ENCODE assay signal across 1 cellular context in the genomic region with DNA sequence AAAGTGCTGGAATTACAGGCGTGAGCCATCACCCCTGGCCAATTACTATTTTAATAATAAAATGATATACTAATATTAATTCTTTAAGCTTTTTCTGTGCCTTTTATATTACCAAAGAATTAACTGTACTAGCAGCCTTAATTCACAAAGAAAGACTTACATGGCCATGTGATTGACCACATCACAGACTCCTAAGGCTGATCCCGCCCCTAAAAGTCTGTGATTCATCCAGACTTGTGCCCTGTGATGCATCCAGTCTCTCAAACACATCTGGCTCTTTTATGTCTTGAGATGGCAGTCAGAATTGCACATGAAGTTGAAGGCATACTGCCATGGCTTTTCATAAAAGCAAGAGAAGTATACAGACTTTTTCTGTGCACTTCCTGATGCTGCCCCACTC.
TF ChIP-seq lines count a peak whose summit lies in the region.

No MANE protein-coding gene starts in this region.

TF ChIP-seq in WTC11, 78 proteins besides CTCF, POLR2A, EP300 and RAD21:
- no peak for TF ChIP-seq ATF2 (CRISPR knock-in tag; IDR thresholded peaks at IDR 0.05; ENCODE audit: borderline replicate concordance, low read depth)
- TF ChIP-seq, protein P1, sequence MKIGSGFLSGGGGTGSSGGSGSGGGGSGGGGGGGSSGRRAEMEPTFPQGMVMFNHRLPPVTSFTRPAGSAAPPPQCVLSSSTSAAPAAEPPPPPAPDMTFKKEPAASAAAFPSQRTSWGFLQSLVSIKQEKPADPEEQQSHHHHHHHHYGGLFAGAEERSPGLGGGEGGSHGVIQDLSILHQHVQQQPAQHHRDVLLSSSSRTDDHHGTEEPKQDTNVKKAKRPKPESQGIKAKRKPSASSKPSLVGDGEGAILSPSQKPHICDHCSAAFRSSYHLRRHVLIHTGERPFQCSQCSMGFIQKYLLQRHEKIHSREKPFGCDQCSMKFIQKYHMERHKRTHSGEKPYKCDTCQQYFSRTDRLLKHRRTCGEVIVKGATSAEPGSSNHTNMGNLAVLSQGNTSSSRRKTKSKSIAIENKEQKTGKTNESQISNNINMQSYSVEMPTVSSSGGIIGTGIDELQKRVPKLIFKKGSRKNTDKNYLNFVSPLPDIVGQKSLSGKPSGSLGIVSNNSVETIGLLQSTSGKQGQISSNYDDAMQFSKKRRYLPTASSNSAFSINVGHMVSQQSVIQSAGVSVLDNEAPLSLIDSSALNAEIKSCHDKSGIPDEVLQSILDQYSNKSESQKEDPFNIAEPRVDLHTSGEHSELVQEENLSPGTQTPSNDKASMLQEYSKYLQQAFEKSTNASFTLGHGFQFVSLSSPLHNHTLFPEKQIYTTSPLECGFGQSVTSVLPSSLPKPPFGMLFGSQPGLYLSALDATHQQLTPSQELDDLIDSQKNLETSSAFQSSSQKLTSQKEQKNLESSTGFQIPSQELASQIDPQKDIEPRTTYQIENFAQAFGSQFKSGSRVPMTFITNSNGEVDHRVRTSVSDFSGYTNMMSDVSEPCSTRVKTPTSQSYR (CRISPR knock-in tag; IDR thresholded peaks at IDR 0.05), result no peak
TF ChIP-seq in WTC11: peak in this region for 0.
